In the genomic region with DNA sequence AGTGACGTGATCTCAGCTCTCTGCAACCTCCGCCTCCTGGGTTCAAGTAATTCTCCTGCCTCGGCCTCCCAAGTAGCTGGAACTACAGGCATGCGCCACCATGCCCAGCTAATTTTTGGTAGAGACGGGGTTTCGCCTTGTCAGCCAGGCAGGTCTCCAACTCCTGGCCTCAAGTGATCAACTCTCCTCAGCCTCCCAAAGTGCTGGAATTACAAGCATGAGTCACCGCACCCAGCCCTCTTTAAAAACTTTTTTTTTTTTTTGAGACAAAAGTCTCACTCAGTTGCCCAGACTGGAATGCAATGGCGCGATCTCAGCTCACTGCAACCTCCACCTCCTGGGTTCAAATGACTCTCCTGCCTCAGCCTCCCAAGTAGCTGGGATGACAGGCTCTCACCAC, we compare ENCODE assay signal across 1 cellular context.
TF ChIP-seq lines count a peak whose summit lies in the region.
"Not testable (repeated sequence)": the region's sequence is repeated elsewhere in the genome, so short reads cannot be mapped to it uniquely, and the experiment has no call there.

No MANE protein-coding gene starts in this region.

TF ChIP-seq in K562, 482 proteins besides CTCF, POLR2A, EP300 and RAD21:
- TF ChIP-seq, protein P1, sequence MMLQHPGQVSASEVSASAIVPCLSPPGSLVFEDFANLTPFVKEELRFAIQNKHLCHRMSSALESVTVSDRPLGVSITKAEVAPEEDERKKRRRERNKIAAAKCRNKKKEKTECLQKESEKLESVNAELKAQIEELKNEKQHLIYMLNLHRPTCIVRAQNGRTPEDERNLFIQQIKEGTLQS (IDR thresholded peaks at IDR 0.05): peak; percentile 29; the same call in 1 of the 2 replicates
- TF ChIP-seq, protein P1 (CRISPR knock-in tag; conservative IDR thresholded peaks at IDR 0.05): not testable (repeated sequence)
